Comparison of ENCODE assay signal across 8 cellular contexts in genomic region chr16:1308036-1308976, GRCh38. TPM values are rescaled to one million over a fixed set of nuclear protein-coding genes. Genes with fewer than 3 reads are reported as not detected.
DNase-seq lines count a peak whose midpoint lies in the region; ATAC-seq and TF ChIP-seq lines count a peak whose summit lies in the region.

No MANE protein-coding gene starts in this region.

- H3K9me3 ChIP-seq in mesodermal cell (ENCODE audit: control insufficient read depth, low read length), result no peaks in the 10 kb centered on the region

- TF ChIP-seq CTCF in brain microvascular endothelial cell (IDR thresholded peaks at IDR 0.05; ENCODE audit: low read depth, low read length, missing control alignments), result no peak

- WGBS in mesodermal cell (ENCODE audit: insufficient coverage in 2 of 2), 2 experiments, result 11 to 28% methylated on average over 7 to 18 of the region's 43 CpGs

- no peaks in the 10 kb centered on the region for H3K27me3 ChIP-seq in brain microvascular endothelial cell (replicated peaks)

- DNase-seq in DMS153 (lab: John Stamatoyannopoulos, UW) (peak; percentile 86), MV-4-11 (lab: John Stamatoyannopoulos, UW) (peak; percentile 58), brain microvascular endothelial cell (no peak), Ammon's horn (ENCODE audit: low spot score) (no peak)
- DNase-seq in stimulated activated CD4-positive, alpha-beta T cell treated with anti-CD3 and anti-CD28 coated beads, Interleukin-2, amount 100 ng/mL, for 48 hours, result no peak

- in situ Hi-C loops in brain microvascular endothelial cell (cut with HindIII; ENCODE audit: low pct_ligation_motif_present, low sequenced_read_pairs), result no loop called here

- H3K36me3 ChIP-seq in brain microvascular endothelial cell (replicated peaks), result peaks cover 6% of the 10 kb centered on the region
- peaks cover 19% of the 10 kb centered on the region for H3K36me3 ChIP-seq in mesodermal cell (ENCODE audit: control insufficient read depth, insufficient read depth, low read length)

- H3K27ac ChIP-seq in brain microvascular endothelial cell, result peak overlapping the region; percentile 100
- H3K27ac ChIP-seq in mesodermal cell (ENCODE audit: low read depth, low read length, severe bottlenecking), result peak overlapping the region; percentile 100

- peak overlapping the region; percentile 43 for H3K4me3 ChIP-seq in brain microvascular endothelial cell (ENCODE audit: low read depth, low read length)
- H3K4me3 ChIP-seq in mesodermal cell (ENCODE audit: extremely low read depth, insufficient read depth, low read length, poor library complexity, severe bottlenecking), result peak overlapping the region; percentile 51

- ATAC-seq in GM21528 (IDR thresholded peaks at IDR 0.05; ENCODE audit: low FRiP score, unreplicated experiment), result peak; percentile 12
- ATAC-seq in GM21360 (IDR thresholded peaks at IDR 0.05; ENCODE audit: unreplicated experiment), result no peak

- H3K4me1 ChIP-seq in mesodermal cell (ENCODE audit: control insufficient read depth, insufficient read depth, low read length, poor library complexity, severe bottlenecking), result peaks cover 10% of the 10 kb centered on the region

RNA-seq across cellular contexts. Expression of gene UBE2I, which starts 1.1 kb away (rescaled TPM):
- polyA plus RNA-seq in mesodermal cell (2013, experiment 1 of 2), result 175 TPM
- 181 TPM for polyA plus RNA-seq in mesodermal cell (2013, experiment 2 of 2)

RNA-seq across cellular contexts. Expression of gene BAIAP3, which starts 25.1 kb away (rescaled TPM):
- polyA plus RNA-seq in mesodermal cell (2013, experiment 1 of 2), result 12.2 TPM
- polyA plus RNA-seq in mesodermal cell (2013, experiment 2 of 2), result 9.2 TPM

RNA-seq across cellular contexts. Expression of gene TSR3, which starts 43.4 kb away (rescaled TPM):
- 53.9 TPM for polyA plus RNA-seq in mesodermal cell (2013, experiment 1 of 2)
- polyA plus RNA-seq in mesodermal cell (2013, experiment 2 of 2), result 50.1 TPM

RNA-seq across cellular contexts. Expression of gene GNPTG, which starts 43.4 kb away (rescaled TPM):
- polyA plus RNA-seq in mesodermal cell (2013, experiment 1 of 2), result 26.0 TPM
- polyA plus RNA-seq in mesodermal cell (2013, experiment 2 of 2), result 24.5 TPM

RNA-seq across cellular contexts. Expression of gene TPSD1, which starts 52.4 kb away (rescaled TPM):
- not detected for polyA plus RNA-seq in mesodermal cell (2013, experiment 1 of 2)
- not detected for polyA plus RNA-seq in mesodermal cell (2013, experiment 2 of 2)

Comparison
In these comparisons a context has a peak if more than half of its experiments do, and no peak if none do; other contexts are left out.
1. DNase-seq: peak in DMS153 (single experiment) and MV-4-11 (single experiment); none in brain microvascular endothelial cell (single experiment), stimulated activated CD4-positive, alpha-beta T cell treated with anti-CD3 and anti-CD28 coated beads, Interleukin-2, amount 100 ng/mL, for 48 hours (0 of 2) and Ammon's horn (single experiment).